Comparison of ENCODE assay signal across 8 cellular contexts in genomic region chr4:44725861-44726820, GRCh38. TPM values are rescaled to one million over a fixed set of nuclear protein-coding genes. Genes with fewer than 3 reads are reported as not detected.
A peak's percentile ranks its signal among the peaks of the same experiment; 100 is the strongest.
DNase-seq lines count a peak whose midpoint lies in the region; ATAC-seq and TF ChIP-seq lines count a peak whose summit lies in the region.

GNPDA2 (minus strand) TSS chr4:44726556; CDS start chr4:44722207, 4,349 bp downstream.

- no peaks in the 10 kb centered on the region for H3K27me3 Mint-ChIP-seq in activated naive CD8-positive, alpha-beta T cell treated with anti-CD3 and anti-CD28 coated beads, Interleukin-2, amount 50 U/mL, for 24 hours

- H3K9ac ChIP-seq in trophoblast cell (ENCODE audit: low read length), result peak within 1 kb of the TSS; percentile 70

- peak within 1 kb of the TSS; percentile 56 for H4K12ac ChIP-seq in trophoblast cell (ENCODE audit: low read depth, low read length)

- H3K4me3 ChIP-seq in trophoblast cell (ENCODE audit: low read depth, low read length), result peak within 1 kb of the TSS; percentile 84
- H3K4me3 ChIP-seq in transverse colon, result peak within 1 kb of the TSS; percentile 53 to 93 (median 76)

- no peak within 1 kb of the TSS for H2AK5ac ChIP-seq in trophoblast cell (ENCODE audit: low read length)

- peak within 1 kb of the TSS; percentile 51 for H3K14ac ChIP-seq in trophoblast cell (ENCODE audit: low read length)

- peak within 1 kb of the TSS; percentile 93 for H3K4me2 ChIP-seq in trophoblast cell (ENCODE audit: low read length)

- H3K36me3 ChIP-seq in trophoblast cell (ENCODE audit: control insufficient read depth in 1 of 2, insufficient read depth in 2 of 2, low read length in 2 of 2) (no peaks in the 10 kb centered on the region), transverse colon (no peaks in the 10 kb centered on the region)

- peak within 1 kb of the TSS; percentile 91 for H3K4me3 Mint-ChIP-seq in activated naive CD8-positive, alpha-beta T cell treated with anti-CD3 and anti-CD28 coated beads, Interleukin-2, amount 50 U/mL, for 24 hours

- peak within 1 kb of the TSS; percentile 73 for H2AFZ ChIP-seq in trophoblast cell (ENCODE audit: insufficient read depth, low read length, poor library complexity)

- peak within 1 kb of the TSS; percentile 75 for H4K8ac ChIP-seq in trophoblast cell (ENCODE audit: low read depth, low read length)

- H3K36me3 Mint-ChIP-seq in activated naive CD8-positive, alpha-beta T cell treated with anti-CD3 and anti-CD28 coated beads, Interleukin-2, amount 50 U/mL, for 24 hours (ENCODE audit: low read depth), result no peaks in the 10 kb centered on the region

- TF ChIP-seq CTCF in transverse colon (IDR thresholded peaks at IDR 0.05), result peak in 1 of 5 experiments; percentile 21

- H3K4me1 ChIP-seq in trophoblast cell (ENCODE audit: control insufficient read depth in 1 of 2, insufficient read depth in 2 of 2, low read length in 2 of 2) (no peaks in the 10 kb centered on the region), transverse colon (peaks cover 9 to 19% (median 18%) of the 10 kb centered on the region in 4 donors)

- intact Hi-C loops in cardiac septum (cut with DNase I) (loop anchor here (1.0 kb wide), 1 partner anchor 48 kb away; the partner anchor contains the start of gene GUF1), transverse colon (cut with DNase I; ENCODE audit: low total_unique reads) (no loop called here)

- H3K79me2 ChIP-seq in trophoblast cell (ENCODE audit: control insufficient read depth, insufficient read depth, low read length, poor library complexity), result peaks cover 3% of the 10 kb centered on the region

- peak; percentile 91 for DNase-seq in NCI-H1092 treated with DMSO at 0.1 percent for 48 hours (lab: John Stamatoyannopoulos, UW)
- peak; percentile 68 to 85 for DNase-seq in SW 1271 (lab: John Stamatoyannopoulos, UW)
- peak; percentile 82 for DNase-seq in activated naive CD8-positive, alpha-beta T cell treated with anti-CD3 and anti-CD28 coated beads, Interleukin-2, amount 50 U/mL, for 24 hours
- peak; percentile 93 for DNase-seq in cardiac septum (ENCODE audit: low spot score)
- peak; percentile 80 for DNase-seq in trophoblast cell
- peak; percentile 90 for DNase-seq in transverse colon

- no peak within 1 kb of the TSS for H3K23ac ChIP-seq in trophoblast cell (ENCODE audit: low read length)

- H3K4ac ChIP-seq in trophoblast cell (ENCODE audit: low read depth, low read length), result no peak within 1 kb of the TSS

- TF ChIP-seq POLR2A in GM10847 (IDR thresholded peaks at IDR 0.05; ENCODE audit: extremely low read depth, insufficient read length) (peak; percentile 83), transverse colon (IDR thresholded peaks at IDR 0.05) (peak; percentile 39)

- TF ChIP-seq EP300 in transverse colon (IDR thresholded peaks at IDR 0.05; ENCODE audit: low read depth), result no peak

- in situ Hi-C loops in transverse colon (cut with MboI; ENCODE audit: low pct_ligation_motif_present in 1 of 4, low pct_unique_long_range_greater_than_20kb in 1 of 4, low sequenced_read_pairs in 3 of 4), result no loop called here

- H3K27ac Mint-ChIP-seq in activated naive CD8-positive, alpha-beta T cell treated with anti-CD3 and anti-CD28 coated beads, Interleukin-2, amount 50 U/mL, for 24 hours, result peak within 1 kb of the TSS; percentile 90

- H3K27ac ChIP-seq in trophoblast cell (ENCODE audit: low read depth, low read length) (no peak within 1 kb of the TSS), transverse colon (peak within 1 kb of the TSS; percentile 82 to 89 (median 84))

- H3K9me3 ChIP-seq in trophoblast cell (ENCODE audit: insufficient read depth, low read depth, low read length) (no peaks in the 10 kb centered on the region), transverse colon (no peaks in the 10 kb centered on the region)

- H3K9me3 Mint-ChIP-seq in activated naive CD8-positive, alpha-beta T cell treated with anti-CD3 and anti-CD28 coated beads, Interleukin-2, amount 50 U/mL, for 24 hours, result no peaks in the 10 kb centered on the region

- peaks cover 43% of the 10 kb centered on the region for H3K4me1 Mint-ChIP-seq in activated naive CD8-positive, alpha-beta T cell treated with anti-CD3 and anti-CD28 coated beads, Interleukin-2, amount 50 U/mL, for 24 hours

- peak within 1 kb of the TSS; percentile 20 for H3K18ac ChIP-seq in trophoblast cell (ENCODE audit: low read length)

- H3K27me3 ChIP-seq in trophoblast cell (ENCODE audit: insufficient read depth, low read length) (no peaks in the 10 kb centered on the region), transverse colon (no peaks in the 10 kb centered on the region)

- peaks cover 4% of the 10 kb centered on the region for H3K79me1 ChIP-seq in trophoblast cell (ENCODE audit: low read length)

- peak; percentile 93 for ATAC-seq in HG02623 (IDR thresholded peaks at IDR 0.05; ENCODE audit: unreplicated experiment)
- ATAC-seq in activated naive CD8-positive, alpha-beta T cell treated with anti-CD3 and anti-CD28 coated beads, Interleukin-2, amount 50 U/mL, for 24 hours, result peak; percentile 92

- no CpG with 5 or more reads among the region's 69 CpGs for WGBS in trophoblast cell (ENCODE audit: extremely low coverage, insufficient coverage, insufficient read length)
- WGBS in transverse colon (ENCODE audit: low coverage in 1 of 2), 2 donors, result 0% methylated on average over 11 to 42 of the region's 69 CpGs

- no peak within 1 kb of the TSS for H2BK12ac ChIP-seq in trophoblast cell (ENCODE audit: low read length)

- H4K91ac ChIP-seq in trophoblast cell (ENCODE audit: low read depth, low read length), result no peak within 1 kb of the TSS

- no peak within 1 kb of the TSS for H2BK120ac ChIP-seq in trophoblast cell (ENCODE audit: insufficient read depth, low read length, poor library complexity)

- no peak within 1 kb of the TSS for H2BK5ac ChIP-seq in trophoblast cell (ENCODE audit: low read depth, low read length, poor library complexity)

RNA-seq across cellular contexts. Expression of gene GNPDA2, which starts in this region (rescaled TPM):
- total RNA-seq in cardiac septum (16.4 TPM), transverse colon (10 to 100 TPM in 1 of 4 donors, 1 to 10 TPM in 3; 2.2 to 16.3 (median 8.7) TPM)
- 4.7 and 5.1 TPM in 2 replicates for polyA plus RNA-seq in trophoblast cell (2013)
